In the genomic region with DNA sequence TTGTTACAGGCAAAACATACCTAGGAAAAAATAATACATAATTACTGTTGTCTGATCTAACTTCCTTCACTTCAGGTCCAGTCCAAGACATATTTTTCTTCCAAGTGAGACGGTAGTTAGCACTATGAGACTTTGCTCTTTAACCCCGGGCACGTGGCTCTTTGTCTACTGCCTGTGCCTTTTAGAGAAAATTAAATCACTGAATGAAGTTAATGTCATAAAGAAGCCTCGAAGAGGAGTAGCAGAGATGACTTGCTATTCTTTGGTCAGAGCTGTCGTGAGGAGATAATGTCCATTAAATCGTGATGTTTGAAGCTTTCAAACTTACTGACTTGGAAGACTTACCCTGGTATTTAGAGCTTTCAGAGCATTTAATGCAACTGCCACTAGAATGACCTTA, we compare ENCODE assay signal across 19 cellular contexts. TPM values are rescaled to one million over a fixed set of nuclear protein-coding genes. Genes with fewer than 3 reads are reported as not detected.
DNase-seq lines count a peak whose midpoint lies in the region; ATAC-seq and TF ChIP-seq lines count a peak whose summit lies in the region.
"Had no signal": no experiment of that assay in that cellular context is flagged by ENCODE, and none has a peak within 500 bp of the region (broad histone marks: within the 10 kb centered on the region; RNA-seq: fewer than 3 reads in every experiment).

No MANE protein-coding gene starts in this region.

- ATAC-seq in stimulated activated naive CD8-positive, alpha-beta T cell treated with anti-CD3 and anti-CD28 coated beads, Interleukin-15, amount 100 ng/mL, for 72 hours: no peak
- ATAC-seq in GM18870 (IDR thresholded peaks at IDR 0.05; ENCODE audit: unreplicated experiment): no peak
- no peak for ATAC-seq in GM21390 (IDR thresholded peaks at IDR 0.05; ENCODE audit: unreplicated experiment)
- ATAC-seq: esophagus mucosa, Panc1, right cardiac atrium, SK-N-SH treated with all-trans-retinoic acid at 6 μM for 48 hours had no signal

- no peak for TF ChIP-seq POLR2A in erythroblast (IDR thresholded peaks at IDR 0.05; ENCODE audit: low read length)

- H3K9me3 Mint-ChIP-seq in activated naive CD4-positive, alpha-beta T cell treated with anti-CD3 and anti-CD28 coated beads, Interleukin-2, amount 10 ng/mL, durations not matched to agents 7 days and 5 days: no peaks in the 10 kb centered on the region
- no peaks in the 10 kb centered on the region for H3K9me3 Mint-ChIP-seq in activated CD4-positive, alpha-beta memory T cell treated with anti-CD3 and anti-CD28 coated beads, Interleukin-2, amount 10 ng/mL, durations not matched to agents 7 days and 5 days
- no peaks in the 10 kb centered on the region for H3K9me3 Mint-ChIP-seq in stimulated activated naive CD8-positive, alpha-beta T cell treated with anti-CD3 and anti-CD28 coated beads, Interleukin-15, amount 100 ng/mL, for 72 hours

- peaks cover 86% of the 10 kb centered on the region for H3K36me3 Mint-ChIP-seq in activated naive CD4-positive, alpha-beta T cell treated with anti-CD3 and anti-CD28 coated beads, Interleukin-2, amount 10 ng/mL, durations not matched to agents 7 days and 5 days
- peaks cover 93% of the 10 kb centered on the region for H3K36me3 Mint-ChIP-seq in activated CD4-positive, alpha-beta memory T cell treated with anti-CD3 and anti-CD28 coated beads, Interleukin-2, amount 10 ng/mL, durations not matched to agents 7 days and 5 days (ENCODE audit: low read depth)

- peak overlapping the region; percentile 22 for H3K4me3 Mint-ChIP-seq in activated naive CD4-positive, alpha-beta T cell treated with anti-CD3 and anti-CD28 coated beads, Interleukin-2, amount 10 ng/mL, durations not matched to agents 7 days and 5 days
- peak overlapping the region; percentile 9 for H3K4me3 Mint-ChIP-seq in activated CD4-positive, alpha-beta memory T cell treated with anti-CD3 and anti-CD28 coated beads, Interleukin-2, amount 10 ng/mL, durations not matched to agents 7 days and 5 days
- peak overlapping the region; percentile 63 to 74 for H3K4me3 Mint-ChIP-seq in stimulated activated naive CD8-positive, alpha-beta T cell treated with anti-CD3 and anti-CD28 coated beads, Interleukin-15, amount 100 ng/mL, for 72 hours

- DNase-seq in activated naive CD4-positive, alpha-beta T cell treated with anti-CD3 and anti-CD28 coated beads, Interleukin-2, amount 10 ng/mL, durations not matched to agents 7 days and 5 days: no peak
- no peak for DNase-seq in activated naive CD4-positive, alpha-beta T cell (lab: John Stamatoyannopoulos, UW)
- DNase-seq in activated CD4-positive, alpha-beta memory T cell treated with anti-CD3 and anti-CD28 coated beads, Interleukin-2, amount 10 ng/mL, durations not matched to agents 7 days and 5 days: no peak
- DNase-seq in erythroblast (lab: John Stamatoyannopoulos, UW) (peak; percentile 59 to 67), ACHN (no peak)
- DNase-seq in stimulated activated naive CD8-positive, alpha-beta T cell treated with anti-CD3 and anti-CD28 coated beads, Interleukin-15, amount 100 ng/mL, for 72 hours: no peak
- DNase-seq: Caco-2; NCI-H2171; NCI-H774; right cardiac atrium; stimulated activated CD4-positive, alpha-beta T cell treated with anti-CD3 and anti-CD28 coated beads, Interleukin-1b, Interleukin-23, amount 100 ng/mL, for 48 hours; WERI-Rb-1 had no signal

- POLR2A ChIA-PET in activated CD4-positive, alpha-beta memory T cell treated with anti-CD3 and anti-CD28 coated beads, Interleukin-2, amount 10 ng/mL, durations not matched to agents 7 days and 5 days (lab: Charles Lee): interaction anchor here (1.3 to 10.5 kb wide), 2 partner anchors 8 to 16 kb away, joined by 3 to 78 read pairs; a partner anchor contains a TSS

- in situ Hi-C loops in ACHN (cut with HindIII; ENCODE audit: low pct_ligation_motif_present, low pct_unique_long_range_greater_than_20kb, low sequenced_read_pairs): no loop called here

- CTCF ChIA-PET in activated naive CD4-positive, alpha-beta T cell treated with anti-CD3 and anti-CD28 coated beads, Interleukin-2, amount 10 ng/mL, durations not matched to agents 7 days and 5 days (lab: Charles Lee): interaction anchor here (0.5 to 4.3 kb wide), 6 partner anchors 11 to 374 kb away, joined by 3 to 13 read pairs (median 4); no protein-coding TSS in a partner anchor
- CTCF ChIA-PET in activated CD4-positive, alpha-beta memory T cell treated with anti-CD3 and anti-CD28 coated beads, Interleukin-2, amount 10 ng/mL, durations not matched to agents 7 days and 5 days (lab: Charles Lee): interaction anchor here (0.6 to 5.7 kb wide), 7 partner anchors 10 to 226 kb away, joined by 3 to 40 read pairs (median 5); no protein-coding TSS in a partner anchor

- no peaks in the 10 kb centered on the region for H3K27me3 Mint-ChIP-seq in activated naive CD4-positive, alpha-beta T cell treated with anti-CD3 and anti-CD28 coated beads, Interleukin-2, amount 10 ng/mL, durations not matched to agents 7 days and 5 days
- H3K27me3 Mint-ChIP-seq in activated CD4-positive, alpha-beta memory T cell treated with anti-CD3 and anti-CD28 coated beads, Interleukin-2, amount 10 ng/mL, durations not matched to agents 7 days and 5 days: no peaks in the 10 kb centered on the region
- H3K27me3 Mint-ChIP-seq in stimulated activated naive CD8-positive, alpha-beta T cell treated with anti-CD3 and anti-CD28 coated beads, Interleukin-15, amount 100 ng/mL, for 72 hours: no peaks in the 10 kb centered on the region

- H3K27ac Mint-ChIP-seq in activated naive CD4-positive, alpha-beta T cell treated with anti-CD3 and anti-CD28 coated beads, Interleukin-2, amount 10 ng/mL, durations not matched to agents 7 days and 5 days: peak overlapping the region; percentile 34
- H3K27ac Mint-ChIP-seq in activated CD4-positive, alpha-beta memory T cell treated with anti-CD3 and anti-CD28 coated beads, Interleukin-2, amount 10 ng/mL, durations not matched to agents 7 days and 5 days: peak overlapping the region; percentile 53
- H3K27ac Mint-ChIP-seq in stimulated activated naive CD8-positive, alpha-beta T cell treated with anti-CD3 and anti-CD28 coated beads, Interleukin-15, amount 100 ng/mL, for 72 hours: peak overlapping the region; percentile 72 to 92

- peaks cover 89% of the 10 kb centered on the region for H3K4me1 Mint-ChIP-seq in activated naive CD4-positive, alpha-beta T cell treated with anti-CD3 and anti-CD28 coated beads, Interleukin-2, amount 10 ng/mL, durations not matched to agents 7 days and 5 days
- H3K4me1 Mint-ChIP-seq in activated CD4-positive, alpha-beta memory T cell treated with anti-CD3 and anti-CD28 coated beads, Interleukin-2, amount 10 ng/mL, durations not matched to agents 7 days and 5 days: peaks cover 86% of the 10 kb centered on the region
- peaks cover 96% of the 10 kb centered on the region for H3K4me1 Mint-ChIP-seq in stimulated activated naive CD8-positive, alpha-beta T cell treated with anti-CD3 and anti-CD28 coated beads, Interleukin-15, amount 100 ng/mL, for 72 hours

RNA-seq across cellular contexts. Expression of a gene that starts 8.7 kb away (rescaled TPM):
- 100 to 1,000 TPM; 111 to 112 TPM for total RNA-seq in activated CD4-positive, alpha-beta memory T cell treated with anti-CD3 and anti-CD28 coated beads, Interleukin-2, amount 10 ng/mL, durations not matched to agents 7 days and 5 days
- total RNA-seq: Caco-2, LHCN-M2 had no signal

RNA-seq across cellular contexts. Expression of a gene that starts 43.9 kb away (rescaled TPM):
- total RNA-seq in activated CD4-positive, alpha-beta memory T cell treated with anti-CD3 and anti-CD28 coated beads, Interleukin-2, amount 10 ng/mL, durations not matched to agents 7 days and 5 days: not detected
- total RNA-seq: Caco-2, esophagus mucosa, LHCN-M2, mesenteric fat pad, right cardiac atrium had no signal

Comparison
In these comparisons a context has a peak if more than half of its experiments do, and no peak if none do; other contexts are left out.
1. DNase-seq: peak in erythroblast (2 of 2); none in activated naive CD4-positive, alpha-beta T cell treated with anti-CD3 and anti-CD28 coated beads, Interleukin-2, amount 10 ng/mL, durations not matched to agents 7 days and 5 days (single experiment), activated naive CD4-positive, alpha-beta T cell (0 of 4), activated CD4-positive, alpha-beta memory T cell treated with anti-CD3 and anti-CD28 coated beads, Interleukin-2, amount 10 ng/mL, durations not matched to agents 7 days and 5 days (single experiment), stimulated activated naive CD8-positive, alpha-beta T cell treated with anti-CD3 and anti-CD28 coated beads, Interleukin-15, amount 100 ng/mL, for 72 hours (0 of 2) and ACHN (single experiment).
2. H3K4me3 Mint-ChIP-seq: peak in every context shown above with its lines; median percentile 68 in stimulated activated naive CD8-positive, alpha-beta T cell treated with anti-CD3 and anti-CD28 coated beads, Interleukin-15, amount 100 ng/mL, for 72 hours; 22 in activated naive CD4-positive, alpha-beta T cell treated with anti-CD3 and anti-CD28 coated beads, Interleukin-2, amount 10 ng/mL, durations not matched to agents 7 days and 5 days; 9 in activated CD4-positive, alpha-beta memory T cell treated with anti-CD3 and anti-CD28 coated beads, Interleukin-2, amount 10 ng/mL, durations not matched to agents 7 days and 5 days.
3. Peak in every context shown above with its lines, with median percentiles within 50 percentile points of each other: H3K27ac Mint-ChIP-seq.